ENCODE assay signal across 1 cellular context in genomic region chr1:41033272-41033671, GRCh38.
TF ChIP-seq lines count a peak whose summit lies in the region.

No MANE protein-coding gene starts in this region.

TF ChIP-seq in endothelial cell of umbilical vein, 7 proteins besides CTCF, POLR2A, EP300 and RAD21:
- TF ChIP-seq FOS (IDR thresholded peaks at IDR 0.05; ENCODE audit: borderline replicate concordance, insufficient read depth, low read length) = peak; percentile 16
- no peak for TF ChIP-seq GATA2 (IDR thresholded peaks at IDR 0.05; ENCODE audit: insufficient read depth, insufficient read length, low read depth, low read length)
- TF ChIP-seq MYC (IDR thresholded peaks at IDR 0.05; ENCODE audit: low read depth, low read length) = no peak
